In genomic region chrX:106933538-106933961, GRCh38 we compare ENCODE assay signal across 13 cellular contexts. TPM values are rescaled to one million over a fixed set of nuclear protein-coding genes. Genes with fewer than 3 reads are reported as not detected.
DNase-seq lines count a peak whose midpoint lies in the region; ATAC-seq, FAIRE-seq and TF ChIP-seq lines count a peak whose summit lies in the region.
"Had no signal": no experiment of that assay in that cellular context is flagged by ENCODE, and none has a peak within 500 bp of the region (broad histone marks: within the 10 kb centered on the region; RNA-seq: fewer than 3 reads in every experiment).

No MANE protein-coding gene starts in this region.

- no peaks in the 10 kb centered on the region for H3K36me3 ChIP-seq in body of pancreas (replicated peaks in 1 of 2; ENCODE audit: insufficient read depth in 1 of 2, low read depth in 2 of 2)
- peaks cover 0 to 2% of the 10 kb centered on the region in 2 donors for H3K36me3 ChIP-seq in lung (ENCODE audit: control insufficient read depth in 2 of 2, insufficient read depth in 2 of 2, low read length in 2 of 2)
- H3K36me3 ChIP-seq: thoracic aorta had no signal

- peak overlapping the region; percentile 66 for H3K4me2 ChIP-seq in A549

- TF ChIP-seq POLR2A in A549 (IDR thresholded peaks at IDR 0.05; ENCODE audit: low read length) (no peak), body of pancreas (IDR thresholded peaks at IDR 0.05) (no peak)

- H3K4me1 ChIP-seq in A549 (peaks cover 93% of the 10 kb centered on the region), body of pancreas (peaks cover 38% of the 10 kb centered on the region), lung (ENCODE audit: control insufficient read depth in 2 of 2, insufficient read depth in 2 of 2, low read length in 2 of 2) (no peaks in the 10 kb centered on the region)
- H3K4me1 ChIP-seq: gastroesophageal sphincter had no signal

- no peak for TF ChIP-seq RAD21 in A549 (conservative IDR thresholded peaks at IDR 0.05 in 1 of 2, IDR thresholded peaks at IDR 0.05 in 1 of 2)

- DNase-seq in A549 (ENCODE audit: low read depth in 1 of 2, low spot score in 1 of 2) = peak; percentile 61 to 77
- peak; percentile 27 for DNase-seq in HT-29 (ENCODE audit: low spot score)
- peak; percentile 28 to 63 (median 50) for DNase-seq in body of pancreas
- DNase-seq in lung (ENCODE audit: low spot score) = peak; percentile 31
- DNase-seq in DMS153 (lab: John Stamatoyannopoulos, UW) = no peak
- DNase-seq in hippocampal formation (lab: John Stamatoyannopoulos, UW) = no peak
- no peak for DNase-seq in T1000 (lab: John Stamatoyannopoulos, UW)
- DNase-seq in nucleus accumbens (lab: John Stamatoyannopoulos, UW) = no peak
- DNase-seq: NCI-H187 treated with DMSO at 0.1 percent for 48 hours had no signal

- peak; percentile 86 for FAIRE-seq in A549 (lab: Jason Lieb, UNC)

- TF ChIP-seq EP300 in A549 (IDR thresholded peaks at IDR 0.05) = peak; percentile 88 to 89; a peak in 4 of 5 replicates

- TF ChIP-seq CTCF in A549 (IDR thresholded peaks at IDR 0.05) (no peak), body of pancreas (IDR thresholded peaks at IDR 0.05) (no peak), lung (IDR thresholded peaks at IDR 0.05; ENCODE audit: control extremely low read depth, extremely low read depth) (no peak)

- 0% methylated on average over 3 of the region's 3 CpGs for WGBS in A549 (ENCODE audit: missing lambda C conversion rate)
- 8 to 17% methylated on average over 1 to 3 of the region's 3 CpGs for WGBS in body of pancreas, 2 donors
- WGBS in lung, 2 donors = 0 to 24% methylated on average over 2 to 3 of the region's 3 CpGs

- POLR2A ChIA-PET in A549 (lab: Yijun Ruan, JAX) = interaction anchor here (1.2 to 1.8 kb wide), 3 partner anchors 16 to 39 kb away, joined by 3 to 11 read pairs (median 3); no protein-coding TSS in a partner anchor

- no peaks in the 10 kb centered on the region for H3K27me3 ChIP-seq in body of pancreas
- H3K27me3 ChIP-seq in lung (ENCODE audit: control insufficient read depth, insufficient read depth) = peaks cover 4% of the 10 kb centered on the region
- H3K27me3 ChIP-seq: gastroesophageal sphincter had no signal

- ATAC-seq in A549 (peak; percentile 73 to 87), body of pancreas (peak; percentile 71), lung (ENCODE audit: insufficient read depth, low FRiP score) (peak; percentile 12)
- ATAC-seq: activated naive CD4-positive, alpha-beta T cell treated with anti-CD3 and anti-CD28 coated beads, Interleukin-2, amount 50 U/mL, for 72 hours had no signal

- CTCF ChIA-PET in A549 (lab: Yijun Ruan, JAX) = interaction anchor here (0.7 to 5.8 kb wide), 6 partner anchors 15 to 39 kb away, joined by 3 to 38 read pairs (median 4); no protein-coding TSS in a partner anchor

- H3K4me3 ChIP-seq in A549 (no peak overlapping the region), body of pancreas (no peak overlapping the region), lung (no peak overlapping the region)
- H3K4me3 ChIP-seq: gastroesophageal sphincter, thoracic aorta had no signal

- H3K9me3 ChIP-seq in A549 (no peaks in the 10 kb centered on the region), body of pancreas (no peaks in the 10 kb centered on the region), lung (ENCODE audit: control insufficient read depth in 2 of 2, insufficient read depth in 1 of 2, low read length in 1 of 2) (no peaks in the 10 kb centered on the region)
- H3K9me3 ChIP-seq: gastroesophageal sphincter, thoracic aorta had no signal

- intact Hi-C loops in body of pancreas (cut with DNase I) = no loop called here

- peak overlapping the region; percentile 92 to 99 for H3K27ac ChIP-seq in A549
- peak overlapping the region in 1 of 4 donors; percentile 21 for H3K27ac ChIP-seq in body of pancreas
- H3K27ac ChIP-seq in lung (ENCODE audit: low read depth in 1 of 2, low read length in 1 of 2) = peak overlapping the region in 1 of 2 donors; percentile 26
- H3K27ac ChIP-seq: gastroesophageal sphincter, thoracic aorta had no signal

TF ChIP-seq in A549, 52 proteins besides CTCF, POLR2A, EP300 and RAD21:
- TF ChIP-seq JUNB (IDR thresholded peaks at IDR 0.05) (peak; percentile 59), CBX8 (IDR thresholded peaks at IDR 0.05) (no peak), NPAS2 (CRISPR knock-in tag; IDR thresholded peaks at IDR 0.05; ENCODE audit: borderline replicate concordance) (no peak), HOXA7 (CRISPR knock-in tag; IDR thresholded peaks at IDR 0.05) (no peak), JUN (IDR thresholded peaks at IDR 0.05) (peak; percentile 51 to 81; a peak in 4 of 5 replicates), KDM1A (IDR thresholded peaks at IDR 0.05; ENCODE audit: low read depth) (no peak), SREBF2 (IDR thresholded peaks at IDR 0.05) (no peak), KDM5A (IDR thresholded peaks at IDR 0.05) (no peak), ESRRA (IDR thresholded peaks at IDR 0.05; ENCODE audit: borderline replicate concordance, low read length) (no peak), RNF2 (IDR thresholded peaks at IDR 0.05; ENCODE audit: borderline replicate concordance, low read depth) (no peak), ZC3H11A (IDR thresholded peaks at IDR 0.05) (no peak), GATA3 (IDR thresholded peaks at IDR 0.05; ENCODE audit: borderline replicate concordance) (peak; percentile 90), BCL3 (IDR thresholded peaks at IDR 0.05) (0 out of 3 replicates have a peak, but pooled peaks have one; percentile 44), CHD4 (IDR thresholded peaks at IDR 0.05; ENCODE audit: borderline replicate concordance) (no peak), BHLHE40 (IDR thresholded peaks at IDR 0.05; ENCODE audit: low read depth, low read length) (no peak), HEYL (CRISPR knock-in tag; IDR thresholded peaks at IDR 0.05) (no peak), NR3C1 (IDR thresholded peaks at IDR 0.05) (no peak), TP53 (CRISPR knock-in tag; IDR thresholded peaks at IDR 0.05) (no peak), NFE2L2 (conservative IDR thresholded peaks at IDR 0.05; ENCODE audit: low read length) (no peak), FOXS1 (CRISPR knock-in tag; IDR thresholded peaks at IDR 0.05) (no peak), CEBPB (IDR thresholded peaks at IDR 0.05) (no peak), HOXB13 (CRISPR knock-in tag; IDR thresholded peaks at IDR 0.05; ENCODE audit: low read depth) (no peak), E2F6 (IDR thresholded peaks at IDR 0.05; ENCODE audit: borderline replicate concordance, low read depth) (no peak)
- TF ChIP-seq, protein P1, sequence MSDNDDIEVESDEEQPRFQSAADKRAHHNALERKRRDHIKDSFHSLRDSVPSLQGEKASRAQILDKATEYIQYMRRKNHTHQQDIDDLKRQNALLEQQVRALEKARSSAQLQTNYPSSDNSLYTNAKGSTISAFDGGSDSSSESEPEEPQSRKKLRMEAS (IDR thresholded peaks at IDR 0.05) = peak; percentile 67
- TF ChIP-seq, protein P2, sequence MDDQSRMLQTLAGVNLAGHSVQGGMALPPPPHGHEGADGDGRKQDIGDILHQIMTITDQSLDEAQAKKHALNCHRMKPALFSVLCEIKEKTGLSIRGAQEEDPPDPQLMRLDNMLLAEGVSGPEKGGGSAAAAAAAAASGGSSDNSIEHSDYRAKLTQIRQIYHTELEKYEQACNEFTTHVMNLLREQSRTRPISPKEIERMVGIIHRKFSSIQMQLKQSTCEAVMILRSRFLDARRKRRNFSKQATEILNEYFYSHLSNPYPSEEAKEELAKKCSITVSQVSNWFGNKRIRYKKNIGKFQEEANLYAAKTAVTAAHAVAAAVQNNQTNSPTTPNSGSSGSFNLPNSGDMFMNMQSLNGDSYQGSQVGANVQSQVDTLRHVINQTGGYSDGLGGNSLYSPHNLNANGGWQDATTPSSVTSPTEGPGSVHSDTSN (IDR thresholded peaks at IDR 0.05) = no peak

RNA-seq across cellular contexts. Expression of gene CLDN2, which starts 13.3 kb away (rescaled TPM):
- polyA plus RNA-seq in A549 (2011; rRNA removed) (28.1 and 49.2 TPM in 2 replicates), A549 (2017; fragmentation: RNase III; extraction: RNeasy Plus Mini Kit Qiagen cat#74134 plus additional on column Dnase treatment) (18.7 to 28.6 TPM (median 24.8 TPM) in 3 replicates), lung (under 1 TPM in 1 of 2 donors, not detected in 1; 0.07 TPM)
- polyA plus RNA-seq in A549 (2012; cell fraction: cytosol; rRNA removed) = 5.3 and 6.4 TPM in 2 replicates
- 5.9 and 7.0 TPM in 2 replicates for polyA plus RNA-seq in A549 (2012; cell fraction: nucleus; rRNA removed)
- 23.4 and 35.7 TPM in 2 replicates for polyA minus RNA-seq in A549 (2011; rRNA and poly(A)+ RNA removed)
- 55.7 and 55.9 TPM in 2 replicates for total RNA-seq in HT-29 (2014; rRNA removed; shearing (Covaris generic))
- total RNA-seq in body of pancreas (1 to 10 TPM in 1 of 2 donors, under 1 TPM in 1; 0.33 to 6.0 TPM), lung (under 1 TPM; 0.28 to 0.46 TPM)
- total RNA-seq: activated naive CD4-positive, alpha-beta T cell treated with anti-CD3 and anti-CD28 coated beads, Interleukin-2, amount 50 U/mL, for 72 hours; gastroesophageal sphincter; thoracic aorta had no signal

RNA-seq across cellular contexts. Expression of gene RIPPLY1, which starts 30.4 kb away (rescaled TPM):
- 0.14 and 0.28 TPM in 2 replicates for polyA plus RNA-seq in A549 (2011; rRNA removed)
- polyA plus RNA-seq in A549 (2012; cell fraction: cytosol; rRNA removed) = 0.06 TPM in 1 of 2 replicates, not detected in the other
- polyA plus RNA-seq in A549 (2012; cell fraction: nucleus; rRNA removed) = 0.11 and 0.26 TPM in 2 replicates
- 0.10 to 0.17 TPM (median 0.11 TPM) in 3 replicates for polyA plus RNA-seq in A549 (2017; fragmentation: RNase III; extraction: RNeasy Plus Mini Kit Qiagen cat#74134 plus additional on column Dnase treatment)
- 0.29 TPM in 1 of 2 replicates, not detected in the other for polyA minus RNA-seq in A549 (2011; rRNA and poly(A)+ RNA removed)
- total RNA-seq in HT-29 (2014; rRNA removed; shearing (Covaris generic)) = 0.28 TPM in 1 of 2 replicates, not detected in the other
- total RNA-seq in body of pancreas = not detected
- total RNA-seq in lung = not detected
- polyA plus RNA-seq in lung = not detected
- total RNA-seq: activated naive CD4-positive, alpha-beta T cell treated with anti-CD3 and anti-CD28 coated beads, Interleukin-2, amount 50 U/mL, for 72 hours; gastroesophageal sphincter; thoracic aorta had no signal
- polyA plus RNA-seq: AG04450 had no signal

Comparison
In these comparisons a context has a peak if more than half of its experiments do, and no peak if none do; other contexts are left out.
1. ATAC-seq: peak in every context shown above with its lines; median percentile 80 in A549; 71 in body of pancreas; 12 in lung.
2. DNase-seq: peak in A549 (2 of 2), HT-29 (single experiment), body of pancreas (4 of 4) and lung (single experiment); none in DMS153 (single experiment), hippocampal formation (0 of 2), T1000 (single experiment) and nucleus accumbens (0 of 56).